ENCODE assay signal across 19 cellular contexts in the genomic region with DNA sequence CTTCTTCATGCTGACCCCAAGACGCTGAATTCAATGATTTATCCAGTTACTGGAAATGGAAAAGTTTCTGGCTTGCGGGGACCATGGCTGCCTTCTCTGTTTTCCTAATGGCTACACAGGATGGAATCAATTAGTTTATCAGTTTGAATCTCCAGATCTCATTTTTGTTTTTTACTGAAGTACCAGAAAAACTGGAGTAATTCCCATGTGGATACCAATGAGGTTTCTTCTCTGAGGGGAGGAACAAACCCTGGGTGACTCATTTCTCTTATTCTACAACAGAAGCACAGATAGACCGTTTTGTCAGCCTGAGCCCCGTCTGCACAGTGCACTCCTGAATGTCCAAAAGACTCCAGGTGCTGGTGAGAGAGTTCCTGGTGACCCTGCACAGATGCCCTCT. TPM values are rescaled to one million over a fixed set of nuclear protein-coding genes. Genes with fewer than 3 reads are reported as not detected.
DNase-seq lines count a peak whose midpoint lies in the region; ATAC-seq, FAIRE-seq and TF ChIP-seq lines count a peak whose summit lies in the region.
"Had no signal": no experiment of that assay in that cellular context is flagged by ENCODE, and none has a peak within 500 bp of the region (broad histone marks: within the 10 kb centered on the region; RNA-seq: fewer than 3 reads in every experiment).

No MANE protein-coding gene starts in this region.

- no peak overlapping the region for H3K27ac ChIP-seq in HepG2 (ENCODE audit: extremely low read length, insufficient read depth, low read length)
- no peak overlapping the region for H3K27ac ChIP-seq in right lobe of liver
- H3K27ac ChIP-seq in mammary epithelial cell (ENCODE audit: insufficient read depth, low read depth, low read length): peak overlapping the region; percentile 19
- H3K27ac ChIP-seq in iPS-20b (ENCODE audit: low read length): no peak overlapping the region
- H3K27ac ChIP-seq: ascending aorta, SK-N-MC, thyroid gland had no signal

- H3K79me2 ChIP-seq in HepG2 (ENCODE audit: insufficient read depth, low read length) (peaks cover 65% of the 10 kb centered on the region), mammary epithelial cell (ENCODE audit: insufficient read depth, low read length) (peaks cover 78% of the 10 kb centered on the region)

- dilution Hi-C loops in mammary epithelial cell (cut with HindIII; ENCODE audit: low sequenced_read_pairs): no loop called here

- H3K27me3 ChIP-seq in HepG2 (ENCODE audit: control insufficient read depth in 1 of 2, insufficient read depth in 2 of 2, low read length in 2 of 2) (no peaks in the 10 kb centered on the region), right lobe of liver (no peaks in the 10 kb centered on the region), mammary epithelial cell (ENCODE audit: insufficient read depth, low read length) (no peaks in the 10 kb centered on the region), iPS-20b (ENCODE audit: insufficient read depth, low read length) (no peaks in the 10 kb centered on the region)
- H3K27me3 ChIP-seq: ascending aorta, thyroid gland had no signal

- no peaks in the 10 kb centered on the region for H3K27me3 Mint-ChIP-seq in stimulated activated memory B cell treated with anti-CD40 and anti-IgM and Interleukin-4, amounts not matched to agents 10 μg/mL and 1 μg/mL and 100 μg/mL, for 72 hours
- H3K27me3 Mint-ChIP-seq: activated B cell treated with CpG ODN at 0.5 μM for 24 hours had no signal

- peaks cover 72% of the 10 kb centered on the region for H3K36me3 Mint-ChIP-seq in stimulated activated memory B cell treated with anti-CD40 and anti-IgM and Interleukin-4, amounts not matched to agents 10 μg/mL and 1 μg/mL and 100 μg/mL, for 72 hours

- POLR2A ChIA-PET in HepG2 (lab: Yijun Ruan, JAX): no interaction called here

- no peaks in the 10 kb centered on the region for H3K9me3 ChIP-seq in HepG2 (ENCODE audit: low read length)
- peaks cover 0 to 6% (median 0%) of the 10 kb centered on the region in 4 donors for H3K9me3 ChIP-seq in right lobe of liver
- H3K9me3 ChIP-seq in mammary epithelial cell (replicated peaks; ENCODE audit: insufficient read depth, low read length): peaks cover 7% of the 10 kb centered on the region
- H3K9me3 ChIP-seq in iPS-20b (ENCODE audit: insufficient read depth, low read depth, low read length): no peaks in the 10 kb centered on the region
- H3K9me3 ChIP-seq in mucosa of descending colon: no peaks in the 10 kb centered on the region
- H3K9me3 ChIP-seq: ascending aorta, thyroid gland had no signal

- H3K36me3 ChIP-seq in HepG2 (replicated peaks in 1 of 2; ENCODE audit: control insufficient read depth in 1 of 2, insufficient read depth in 2 of 2, low read length in 2 of 2) (peaks cover 2 to 48% of the 10 kb centered on the region in 2 experiments; a peak in 3 of 5 replicates), right lobe of liver (peaks cover 0 to 17% (median 8%) of the 10 kb centered on the region in 4 donors), mammary epithelial cell (ENCODE audit: insufficient read depth, low read length) (peaks cover 17% of the 10 kb centered on the region), iPS-20b (ENCODE audit: insufficient read depth, low read depth, low read length) (peaks cover 73% of the 10 kb centered on the region), mucosa of descending colon (ENCODE audit: low read depth) (peaks cover 5% of the 10 kb centered on the region)

- peaks cover 2% of the 10 kb centered on the region for H3K9me3 Mint-ChIP-seq in stimulated activated memory B cell treated with anti-CD40 and anti-IgM and Interleukin-4, amounts not matched to agents 10 μg/mL and 1 μg/mL and 100 μg/mL, for 72 hours
- H3K9me3 Mint-ChIP-seq: activated B cell treated with CpG ODN at 0.5 μM for 24 hours had no signal

- no TSS peak for BruUV-seq in HepG2 (replicated peaks; lab: Mats Ljungman, UMichigan)
- BruUV-seq in mammary epithelial cell (replicated peaks; lab: Mats Ljungman, UMichigan): no TSS peak

- H4K20me1 ChIP-seq in HepG2 (ENCODE audit: insufficient read depth, low read length): no peaks in the 10 kb centered on the region; the same call in 1 of the 2 replicates
- no peaks in the 10 kb centered on the region for H4K20me1 ChIP-seq in mammary epithelial cell (ENCODE audit: insufficient read depth, low read length)

- intact Hi-C loops in HepG2 (cut with micrococcal nuclease; ENCODE audit: unreplicated experiment) (no loop called here), right lobe of liver (cut with DNase I) (no loop called here), mammary epithelial cell (cut with micrococcal nuclease) (no loop called here), mucosa of descending colon (cut with DNase I, micrococcal nuclease) (no loop called here)

- CTCF ChIA-PET in HepG2 (lab: Yijun Ruan, JAX; ENCODE audit: low intra/inter-chr PET ratio, low total read pairs) (no interaction called here), mammary epithelial cell (lab: Charles Lee; ENCODE audit: low non-redundant PET) (no interaction called here)

- H2AFZ ChIP-seq in HepG2 (ENCODE audit: low read length) (no peak overlapping the region), mammary epithelial cell (ENCODE audit: low read depth, low read length) (no peak overlapping the region)

- H3K9ac ChIP-seq in HepG2 (ENCODE audit: insufficient read depth, low read depth, low read length) (no peak overlapping the region), mammary epithelial cell (ENCODE audit: insufficient read depth, low read length) (no peak overlapping the region), iPS-20b (ENCODE audit: low read depth, low read length) (peak overlapping the region; percentile 57; the same call in 1 of the 2 replicates)

- no peak for TF ChIP-seq RAD21 in HepG2 (CRISPR knock-in tag; IDR thresholded peaks at IDR 0.05)

- 0 out of 2 replicates have a peak overlapping the region, but pooled peaks have one; percentile 1 for H3K4me2 ChIP-seq in HepG2 (ENCODE audit: low read depth, low read length)
- H3K4me2 ChIP-seq in mammary epithelial cell (ENCODE audit: insufficient read depth, low read depth, low read length): peak overlapping the region; percentile 37

- H3K4me3 ChIP-seq in HepG2 (replicated peaks in 1 of 3; ENCODE audit: insufficient read depth in 1 of 3, low read depth in 2 of 3, low read length in 3 of 3): no peak overlapping the region
- H3K4me3 ChIP-seq in right lobe of liver: no peak overlapping the region
- no peak overlapping the region for H3K4me3 ChIP-seq in mammary epithelial cell (replicated peaks in 1 of 3; ENCODE audit: insufficient read depth in 1 of 3, low read depth in 2 of 3, low read length in 3 of 3)
- H3K4me3 ChIP-seq in iPS-20b (ENCODE audit: low read length): peak overlapping the region; percentile 81; the same call in 1 of the 2 replicates
- H3K4me3 ChIP-seq in mucosa of descending colon: no peak overlapping the region
- H3K4me3 ChIP-seq: ascending aorta, SK-N-MC, thyroid gland had no signal

- ATAC-seq in HepG2 (no peak), right lobe of liver (no peak), mucosa of descending colon (no peak)
- no peak for ATAC-seq in stimulated activated memory B cell treated with anti-CD40 and anti-IgM and Interleukin-4, amounts not matched to agents 10 μg/mL and 1 μg/mL and 100 μg/mL, for 72 hours

- H3K4me1 ChIP-seq in HepG2 (ENCODE audit: insufficient read depth, low read length) (peaks cover 39% of the 10 kb centered on the region), right lobe of liver (no peaks in the 10 kb centered on the region), mammary epithelial cell (ENCODE audit: insufficient read depth, low read length) (peaks cover 21% of the 10 kb centered on the region), iPS-20b (ENCODE audit: insufficient read depth, low read length) (peaks cover 29% of the 10 kb centered on the region), mucosa of descending colon (ENCODE audit: low read depth) (peaks cover 8% of the 10 kb centered on the region)

- peaks cover 39% of the 10 kb centered on the region for H3K4me1 Mint-ChIP-seq in stimulated activated memory B cell treated with anti-CD40 and anti-IgM and Interleukin-4, amounts not matched to agents 10 μg/mL and 1 μg/mL and 100 μg/mL, for 72 hours

- WGBS in HepG2 (ENCODE audit: low lambda C conversion rate): 93% methylated on average over 3 of the region's 4 CpGs
- WGBS in right lobe of liver (ENCODE audit: insufficient coverage, low coverage, low lambda C conversion rate, missing lambda C conversion rate): 96% methylated on average over 4 of the region's 4 CpGs
- 67% methylated on average over 3 of the region's 4 CpGs for WGBS in mammary epithelial cell (ENCODE audit: low coverage, missing lambda C conversion rate)

- H3K4me3 Mint-ChIP-seq in stimulated activated memory B cell treated with anti-CD40 and anti-IgM and Interleukin-4, amounts not matched to agents 10 μg/mL and 1 μg/mL and 100 μg/mL, for 72 hours: no peak overlapping the region
- H3K4me3 Mint-ChIP-seq: activated B cell treated with CpG ODN at 0.5 μM for 24 hours had no signal

- TF ChIP-seq CTCF in HepG2 (CRISPR knock-in tag; IDR thresholded peaks at IDR 0.05) (no peak), right lobe of liver (IDR thresholded peaks at IDR 0.05) (no peak), mammary epithelial cell (conservative IDR thresholded peaks at IDR 0.05 in 1 of 2, IDR thresholded peaks at IDR 0.05 in 1 of 2; ENCODE audit: extremely low read depth in 1 of 2, insufficient read depth in 1 of 2, low read depth in 1 of 2, low read length in 2 of 2) (no peak), mucosa of descending colon (IDR thresholded peaks at IDR 0.05) (no peak)

- no peak overlapping the region for H3K27ac Mint-ChIP-seq in stimulated activated memory B cell treated with anti-CD40 and anti-IgM and Interleukin-4, amounts not matched to agents 10 μg/mL and 1 μg/mL and 100 μg/mL, for 72 hours

- DNase-seq in HepG2 (ENCODE audit: low spot score) (no peak), right lobe of liver (no peak), mammary epithelial cell (peak; percentile 32), NCI-H146 (lab: John Stamatoyannopoulos, UW) (no peak), mucosa of descending colon (no peak), amygdala (lab: John Stamatoyannopoulos, UW) (no peak)
- DNase-seq: ACHN; activated B cell treated with CpG ODN at 0.5 μM for 24 hours; activated CD8-positive, alpha-beta memory T cell treated with anti-CD3 and anti-CD28 coated beads, Interleukin-2, amount 50 U/mL, for 4 hours; DMS153; hypothalamus; NCI-H2227 treated with DMSO at 0.1 percent for 48 hours; stimulated activated CD4-positive, alpha-beta T cell treated with anti-CD3 and anti-CD28 coated beads, Interleukin-12 subunit alpha, Interleukin-12 subunit beta, amount 100 ng/mL, for 4 hours; thyroid gland had no signal

- in situ Hi-C loops in HepG2 (cut with HindIII; ENCODE audit: extremely low pct_ligation_motif_present, low pct_unique_long_range_greater_than_20kb) (no loop called here), mammary epithelial cell (cut with MboI; ENCODE audit: low sequenced_read_pairs in 2 of 2) (no loop called here)

- FAIRE-seq in HepG2 (lab: Jason Lieb, UNC): no peak
- FAIRE-seq: HTR-8/SVneo had no signal

- no peak for TF ChIP-seq POLR2A in HepG2 (IDR thresholded peaks at IDR 0.05; ENCODE audit: insufficient read depth in 1 of 2, low read depth in 2 of 2, low read length in 2 of 2)
- no peak for TF ChIP-seq POLR2A in right lobe of liver (IDR thresholded peaks at IDR 0.05)

- TF ChIP-seq EP300 in HepG2 (IDR thresholded peaks at IDR 0.05; ENCODE audit: low read depth in 2 of 2, low read length in 2 of 2): no peak
- no peak for TF ChIP-seq EP300 in HepG2 (CRISPR knock-in tag; IDR thresholded peaks at IDR 0.05; ENCODE audit: borderline replicate concordance)

RNA-seq across cellular contexts. Expression of gene ZNF195, which starts 3.4 kb away (rescaled TPM):
- total RNA-seq in HepG2 (2016; rRNA removed; fragmentation: Illumina TruSeq; extraction: Trizol): 31.4 and 38.0 TPM in 2 replicates
- 6.4 and 8.5 TPM in 2 replicates for total RNA-seq in HepG2 (2016; cell fraction: cytosol; rRNA removed; fragmentation: Illumina TruSeq; extraction: Trizol; ENCODE audit: low read depth)
- 30.7 and 39.1 TPM in 2 replicates for total RNA-seq in HepG2 (2016; cell fraction: insoluble cytoplasmic fraction; rRNA removed; fragmentation: Illumina TruSeq; extraction: Trizol)
- 16.1 and 20.2 TPM in 2 replicates for total RNA-seq in HepG2 (2016; cell fraction: membrane; rRNA removed; fragmentation: Illumina TruSeq; extraction: Trizol)
- total RNA-seq in HepG2 (2016; cell fraction: nucleus; rRNA removed; fragmentation: Illumina TruSeq; extraction: Trizol): 54.8 and 59.5 TPM in 2 replicates
- polyA plus RNA-seq in HepG2 (2011; rRNA removed): 12.7 and 17.3 TPM in 2 replicates
- 6.8 and 9.5 TPM in 2 replicates for polyA plus RNA-seq in HepG2 (2011; cell fraction: cytosol; rRNA removed)
- polyA plus RNA-seq in HepG2 (2011; cell fraction: nucleus; rRNA removed): 15.8 and 17.7 TPM in 2 replicates
- polyA plus RNA-seq in HepG2 (2012): 11.5 and 12.3 TPM in 2 replicates
- polyA plus RNA-seq in HepG2 (2016; cell fraction: cytosol; fragmentation: Illumina TruSeq; extraction: Trizol; ENCODE audit: low read depth): 3.2 and 3.6 TPM in 2 replicates
- 29.8 and 32.0 TPM in 2 replicates for polyA plus RNA-seq in HepG2 (2016; cell fraction: insoluble cytoplasmic fraction; fragmentation: Illumina TruSeq; extraction: Trizol; ENCODE audit: low read depth)
- polyA plus RNA-seq in HepG2 (2016; cell fraction: membrane; fragmentation: Illumina TruSeq; extraction: Trizol; ENCODE audit: low read depth): 5.8 and 6.2 TPM in 2 replicates
- 78.0 and 83.8 TPM in 2 replicates for polyA plus RNA-seq in HepG2 (2016; cell fraction: nucleus; fragmentation: Illumina TruSeq; extraction: Trizol; ENCODE audit: insufficient read depth, low read depth)
- 24.4 and 56.6 TPM in 2 replicates for polyA minus RNA-seq in HepG2 (2011; rRNA and poly(A)+ RNA removed; ENCODE audit: low replicate concordance)
- 8.7 and 9.2 TPM in 2 replicates for polyA minus RNA-seq in HepG2 (2011; cell fraction: cytosol; rRNA and poly(A)+ RNA removed)
- 63.3 and 70.1 TPM in 2 replicates for polyA minus RNA-seq in HepG2 (2011; cell fraction: nucleus; rRNA and poly(A)+ RNA removed)
- total RNA-seq in right lobe of liver: 10 to 100 TPM in 1 of 6 experiments, 1 to 10 TPM in 5; 6.9 to 10.1 (median 7.5) TPM
- total RNA-seq in mammary epithelial cell: 10 to 100 TPM; 41.0 to 41.8 TPM
- 18.6 TPM for polyA plus RNA-seq in mammary epithelial cell
- polyA minus RNA-seq in mammary epithelial cell: 41.8 TPM
- 10 to 100 TPM; 24.8 to 48.0 (median 36.2) TPM for total RNA-seq in mucosa of descending colon
